In genomic region chrX:141760761-141761160, GRCh38 we compare ENCODE assay signal across 23 cellular contexts.
DNase-seq lines count a peak whose midpoint lies in the region; ATAC-seq, FAIRE-seq and TF ChIP-seq lines count a peak whose summit lies in the region.
"Had no signal": no experiment of that assay in that cellular context is flagged by ENCODE, and none has a peak within 500 bp of the region (broad histone marks: within the 10 kb centered on the region; RNA-seq: fewer than 3 reads in every experiment).

No MANE protein-coding gene starts in this region.

- H3K4me1 Mint-ChIP-seq in naive thymus-derived CD4-positive, alpha-beta T cell = no peaks in the 10 kb centered on the region
- H3K4me1 Mint-ChIP-seq: activated naive CD4-positive, alpha-beta T cell treated with anti-CD3 and anti-CD28 coated beads, Interleukin-2, amount 10 ng/mL, durations not matched to agents 7 days and 5 days; neural progenitor cell had no signal

- no peaks in the 10 kb centered on the region for H3K27me3 Mint-ChIP-seq in naive thymus-derived CD4-positive, alpha-beta T cell
- H3K27me3 Mint-ChIP-seq: activated CD8-positive, alpha-beta T cell treated with anti-CD3 and anti-CD28 coated beads for 36 hours; activated naive CD4-positive, alpha-beta T cell treated with anti-CD3 and anti-CD28 coated beads, Interleukin-2, amount 10 ng/mL, durations not matched to agents 7 days and 5 days had no signal

- no peaks in the 10 kb centered on the region for H3K9me3 ChIP-seq in SJCRH30 (replicated peaks)
- no peaks in the 10 kb centered on the region for H3K9me3 ChIP-seq in naive thymus-derived CD4-positive, alpha-beta T cell (ENCODE audit: control insufficient read depth in 2 of 3, low read length in 3 of 3)
- H3K9me3 ChIP-seq: prostate gland, upper lobe of right lung had no signal

- no peak for TF ChIP-seq CTCF in fibroblast of villous mesenchyme (IDR thresholded peaks at IDR 0.05; ENCODE audit: insufficient read depth, low read depth, low read length)

- no peaks in the 10 kb centered on the region for H3K36me3 Mint-ChIP-seq in naive thymus-derived CD4-positive, alpha-beta T cell
- H3K36me3 Mint-ChIP-seq: activated naive CD4-positive, alpha-beta T cell treated with anti-CD3 and anti-CD28 coated beads, Interleukin-2, amount 10 ng/mL, durations not matched to agents 7 days and 5 days; neural progenitor cell had no signal

- no peak for ATAC-seq in naive thymus-derived CD4-positive, alpha-beta T cell
- ATAC-seq: activated CD8-positive, alpha-beta T cell treated with anti-CD3 and anti-CD28 coated beads for 36 hours; upper lobe of right lung had no signal

- H3K27ac ChIP-seq in SJCRH30 = peak overlapping the region; percentile 59
- H3K27ac ChIP-seq in naive thymus-derived CD4-positive, alpha-beta T cell (ENCODE audit: low read depth, low read length) = no peak overlapping the region
- H3K27ac ChIP-seq: coronary artery, neural progenitor cell, prostate gland, upper lobe of right lung had no signal

- DNase-seq in A172 (ENCODE audit: low spot score) (peak; percentile 60), H54 (ENCODE audit: insufficient read length, low spot score) (peak; percentile 1), SJCRH30 (peak; percentile 27 to 72), fibroblast of villous mesenchyme (ENCODE audit: low read depth) (peak; percentile 0), midbrain (lab: John Stamatoyannopoulos, UW) (no peak), GM12892 (ENCODE audit: insufficient read length) (no peak), SKM-1 treated with dmso at 0.1 percent for 144 hours (lab: John Stamatoyannopoulos, UW; ENCODE audit: unreplicated experiment) (no peak)
- DNase-seq in naive thymus-derived CD4-positive, alpha-beta T cell = no peak
- DNase-seq: activated CD8-positive, alpha-beta T cell treated with anti-CD3 and anti-CD28 coated beads for 36 hours; activated naive CD4-positive, alpha-beta T cell treated with anti-CD3 and anti-CD28 coated beads, Interleukin-2, amount 10 ng/mL, durations not matched to agents 7 days and 5 days; activated T-cell treated with anti-CD3 and anti-CD28 coated beads, Interleukin-2, amount 50 U/mL, for 24 hours; C1 segment of cervical spinal cord; GDM1; NCI-H1092 treated with DMSO at 0.1 percent for 48 hours; NCI-H510A treated with DMSO at 0.1 percent for 48 hours; SHP77; small intestine; stimulated activated CD4-positive, alpha-beta T cell treated with anti-CD3 and anti-CD28 coated beads, Interleukin-2, amount 100 ng/mL, for 48 hours; upper lobe of right lung had no signal

- FAIRE-seq in H54 (lab: Jason Lieb, UNC) = peak; percentile 69
- FAIRE-seq in GM12892 (lab: Jason Lieb, UNC) = no peak
- FAIRE-seq: A204.1, small intestine had no signal

- H3K27me3 ChIP-seq in SJCRH30 = no peaks in the 10 kb centered on the region
- no peaks in the 10 kb centered on the region for H3K27me3 ChIP-seq in naive thymus-derived CD4-positive, alpha-beta T cell (ENCODE audit: control insufficient read depth in 2 of 2, insufficient read depth in 2 of 2, low read length in 2 of 2)
- H3K27me3 ChIP-seq: neural progenitor cell, upper lobe of right lung had no signal

- no peaks in the 10 kb centered on the region for H3K36me3 ChIP-seq in SJCRH30
- H3K36me3 ChIP-seq in naive thymus-derived CD4-positive, alpha-beta T cell (ENCODE audit: control insufficient read depth in 2 of 3, insufficient read depth in 3 of 3, low read length in 3 of 3) = no peaks in the 10 kb centered on the region
- H3K36me3 ChIP-seq: neural progenitor cell, prostate gland, upper lobe of right lung had no signal

- peaks cover 4% of the 10 kb centered on the region; the same call in 1 of the 2 replicates for H3K4me1 ChIP-seq in SJCRH30
- no peaks in the 10 kb centered on the region for H3K4me1 ChIP-seq in naive thymus-derived CD4-positive, alpha-beta T cell (ENCODE audit: control insufficient read depth in 2 of 2, insufficient read depth in 2 of 2, low read length in 2 of 2)
- H3K4me1 ChIP-seq: neural progenitor cell, prostate gland, upper lobe of right lung had no signal

- TF ChIP-seq POLR2A in H54 (IDR thresholded peaks at IDR 0.05; ENCODE audit: low read depth, low read length) (no peak), GM12892 (IDR thresholded peaks at IDR 0.05; ENCODE audit: low read depth, low read length) (no peak)

- peaks cover 0 to 4% (median 0%) of the 10 kb centered on the region in 11 donors for H3K9me3 Mint-ChIP-seq in naive thymus-derived CD4-positive, alpha-beta T cell
- H3K9me3 Mint-ChIP-seq: activated CD8-positive, alpha-beta T cell treated with anti-CD3 and anti-CD28 coated beads for 36 hours; activated naive CD4-positive, alpha-beta T cell treated with anti-CD3 and anti-CD28 coated beads, Interleukin-2, amount 10 ng/mL, durations not matched to agents 7 days and 5 days; activated T-cell treated with anti-CD3 and anti-CD28 coated beads, Interleukin-2, amount 50 U/mL, for 24 hours had no signal

- no peak overlapping the region for H3K27ac Mint-ChIP-seq in naive thymus-derived CD4-positive, alpha-beta T cell
- H3K27ac Mint-ChIP-seq: activated CD8-positive, alpha-beta T cell treated with anti-CD3 and anti-CD28 coated beads for 36 hours; activated naive CD4-positive, alpha-beta T cell treated with anti-CD3 and anti-CD28 coated beads, Interleukin-2, amount 10 ng/mL, durations not matched to agents 7 days and 5 days; activated T-cell treated with anti-CD3 and anti-CD28 coated beads, Interleukin-2, amount 50 U/mL, for 24 hours; neural progenitor cell had no signal

- no peak overlapping the region for H3K4me3 ChIP-seq in SJCRH30
- no peak overlapping the region for H3K4me3 ChIP-seq in fibroblast of villous mesenchyme (ENCODE audit: low read depth, low read length)
- no peak overlapping the region for H3K4me3 ChIP-seq in naive thymus-derived CD4-positive, alpha-beta T cell (ENCODE audit: low read length)
- H3K4me3 ChIP-seq: coronary artery, neural progenitor cell, prostate gland, upper lobe of right lung had no signal

- CTCF ChIA-PET in naive thymus-derived CD4-positive, alpha-beta T cell (lab: Charles Lee) = no interaction called here

- POLR2A ChIA-PET in naive thymus-derived CD4-positive, alpha-beta T cell (lab: Charles Lee) = no interaction called here

- intact Hi-C loops in naive thymus-derived CD4-positive, alpha-beta T cell (cut with micrococcal nuclease) = no loop called here

- H3K4me3 Mint-ChIP-seq in naive thymus-derived CD4-positive, alpha-beta T cell = no peak overlapping the region
- H3K4me3 Mint-ChIP-seq: activated CD8-positive, alpha-beta T cell treated with anti-CD3 and anti-CD28 coated beads for 36 hours; activated naive CD4-positive, alpha-beta T cell treated with anti-CD3 and anti-CD28 coated beads, Interleukin-2, amount 10 ng/mL, durations not matched to agents 7 days and 5 days; activated T-cell treated with anti-CD3 and anti-CD28 coated beads, Interleukin-2, amount 50 U/mL, for 24 hours; neural progenitor cell had no signal

Comparison
In these comparisons a context has a peak if more than half of its experiments do, and no peak if none do; other contexts are left out.
1. DNase-seq: peak in A172 (single experiment), H54 (single experiment), SJCRH30 (2 of 2) and fibroblast of villous mesenchyme (single experiment); none in midbrain (single experiment), GM12892 (single experiment), naive thymus-derived CD4-positive, alpha-beta T cell (0 of 9) and SKM-1 treated with dmso at 0.1 percent for 144 hours (single experiment).